In the genomic region with DNA sequence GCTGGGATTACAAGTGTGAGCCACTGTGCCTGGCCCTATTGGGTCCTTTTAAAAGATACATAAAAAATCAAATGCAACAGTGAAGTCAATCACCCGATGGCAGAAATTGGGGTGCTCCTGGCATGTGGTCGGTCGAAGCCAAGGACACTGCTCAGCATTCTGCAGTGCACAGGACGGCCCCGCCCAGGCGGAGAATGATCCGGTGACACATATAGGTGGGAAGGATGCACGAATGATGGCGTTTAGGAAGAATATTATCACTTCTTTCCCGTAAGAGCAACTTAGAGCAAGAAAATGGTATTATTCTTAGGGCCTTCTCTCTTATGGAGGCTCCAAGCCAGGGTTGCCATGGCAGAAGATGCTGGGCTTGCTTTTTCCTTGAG, we compare ENCODE assay signal across 1 cellular context.
TF ChIP-seq lines count a peak whose summit lies in the region.

No MANE protein-coding gene starts in this region.

TF ChIP-seq in HepG2, 621 proteins besides CTCF, POLR2A, EP300 and RAD21:
- TF ChIP-seq CCDC6 (CRISPR knock-in tag; IDR thresholded peaks at IDR 0.05) (no peak), ZNF33B (CRISPR knock-in tag; IDR thresholded peaks at IDR 0.05) (no peak), ZNF598 (CRISPR knock-in tag; IDR thresholded peaks at IDR 0.05; ENCODE audit: borderline replicate concordance) (no peak), NFYB (CRISPR knock-in tag; IDR thresholded peaks at IDR 0.05) (no peak), ZNF282 (IDR thresholded peaks at IDR 0.05; ENCODE audit: partially characterized antibody) (no peak), KAT8 (CRISPR knock-in tag; IDR thresholded peaks at IDR 0.05) (no peak), ZNF747 (CRISPR knock-in tag; IDR thresholded peaks at IDR 0.05; ENCODE audit: borderline replicate concordance) (no peak), ZNF768 (CRISPR knock-in tag; IDR thresholded peaks at IDR 0.05) (no peak), ZFP62 (CRISPR knock-in tag; IDR thresholded peaks at IDR 0.05) (no peak), NR2C2 (CRISPR knock-in tag; IDR thresholded peaks at IDR 0.05; ENCODE audit: borderline replicate concordance) (no peak), ZNF337 (CRISPR knock-in tag; IDR thresholded peaks at IDR 0.05; ENCODE audit: borderline replicate concordance, low read depth) (no peak)
- TF ChIP-seq, protein P1, sequence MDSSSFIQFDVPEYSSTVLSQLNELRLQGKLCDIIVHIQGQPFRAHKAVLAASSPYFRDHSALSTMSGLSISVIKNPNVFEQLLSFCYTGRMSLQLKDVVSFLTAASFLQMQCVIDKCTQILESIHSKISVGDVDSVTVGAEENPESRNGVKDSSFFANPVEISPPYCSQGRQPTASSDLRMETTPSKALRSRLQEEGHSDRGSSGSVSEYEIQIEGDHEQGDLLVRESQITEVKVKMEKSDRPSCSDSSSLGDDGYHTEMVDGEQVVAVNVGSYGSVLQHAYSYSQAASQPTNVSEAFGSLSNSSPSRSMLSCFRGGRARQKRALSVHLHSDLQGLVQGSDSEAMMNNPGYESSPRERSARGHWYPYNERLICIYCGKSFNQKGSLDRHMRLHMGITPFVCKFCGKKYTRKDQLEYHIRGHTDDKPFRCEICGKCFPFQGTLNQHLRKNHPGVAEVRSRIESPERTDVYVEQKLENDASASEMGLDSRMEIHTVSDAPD (CRISPR knock-in tag; IDR thresholded peaks at IDR 0.05) = no peak
- TF ChIP-seq, protein P2, sequence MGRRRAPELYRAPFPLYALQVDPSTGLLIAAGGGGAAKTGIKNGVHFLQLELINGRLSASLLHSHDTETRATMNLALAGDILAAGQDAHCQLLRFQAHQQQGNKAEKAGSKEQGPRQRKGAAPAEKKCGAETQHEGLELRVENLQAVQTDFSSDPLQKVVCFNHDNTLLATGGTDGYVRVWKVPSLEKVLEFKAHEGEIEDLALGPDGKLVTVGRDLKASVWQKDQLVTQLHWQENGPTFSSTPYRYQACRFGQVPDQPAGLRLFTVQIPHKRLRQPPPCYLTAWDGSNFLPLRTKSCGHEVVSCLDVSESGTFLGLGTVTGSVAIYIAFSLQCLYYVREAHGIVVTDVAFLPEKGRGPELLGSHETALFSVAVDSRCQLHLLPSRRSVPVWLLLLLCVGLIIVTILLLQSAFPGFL (CRISPR knock-in tag; IDR thresholded peaks at IDR 0.05) = no peak
- TF ChIP-seq, protein P3, sequence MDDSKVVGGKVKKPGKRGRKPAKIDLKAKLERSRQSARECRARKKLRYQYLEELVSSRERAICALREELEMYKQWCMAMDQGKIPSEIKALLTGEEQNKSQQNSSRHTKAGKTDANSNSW (CRISPR knock-in tag; IDR thresholded peaks at IDR 0.05; ENCODE audit: borderline replicate concordance) = no peak
- TF ChIP-seq, protein P4, sequence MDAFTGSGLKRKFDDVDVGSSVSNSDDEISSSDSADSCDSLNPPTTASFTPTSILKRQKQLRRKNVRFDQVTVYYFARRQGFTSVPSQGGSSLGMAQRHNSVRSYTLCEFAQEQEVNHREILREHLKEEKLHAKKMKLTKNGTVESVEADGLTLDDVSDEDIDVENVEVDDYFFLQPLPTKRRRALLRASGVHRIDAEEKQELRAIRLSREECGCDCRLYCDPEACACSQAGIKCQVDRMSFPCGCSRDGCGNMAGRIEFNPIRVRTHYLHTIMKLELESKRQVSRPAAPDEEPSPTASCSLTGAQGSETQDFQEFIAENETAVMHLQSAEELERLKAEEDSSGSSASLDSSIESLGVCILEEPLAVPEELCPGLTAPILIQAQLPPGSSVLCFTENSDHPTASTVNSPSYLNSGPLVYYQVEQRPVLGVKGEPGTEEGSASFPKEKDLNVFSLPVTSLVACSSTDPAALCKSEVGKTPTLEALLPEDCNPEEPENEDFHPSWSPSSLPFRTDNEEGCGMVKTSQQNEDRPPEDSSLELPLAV (CRISPR knock-in tag; conservative IDR thresholded peaks at IDR 0.05; ENCODE audit: low read depth) = no peak
TF ChIP-seq in HepG2: peak in this region for 0.
